35 cellular contexts compared by ENCODE assay signal in genomic region chr11:36227044-36227443, GRCh38.
"Had no signal": no experiment of that assay in that cellular context is flagged by ENCODE, and none has a peak within 500 bp of the region (broad histone marks: within the 10 kb centered on the region; RNA-seq: fewer than 3 reads in every experiment).

No MANE protein-coding gene starts in this region.

- H3K36me3 ChIP-seq: MG63 had no signal

- DNase-seq: Karpas-422, Kasumi-1, KBM-7, KG1, MG63, MM.1S, MV-4-11, NCI-H1048, NCI-H1092, NCI-H1092 treated with DMSO at 0.1 percent for 48 hours, NCI-H1105, NCI-H1105 treated with DMSO at 0.1 percent for 48 hours, NCI-H1417, NCI-H1417 treated with DMSO at 0.1 percent for 48 hours, NCI-H1436, NCI-H1436 treated with DMSO at 0.1 percent for 48 hours, NCI-H146, NCI-H1694, NCI-H1694 treated with DMSO at 0.1 percent for 48 hours, NCI-H187, NCI-H187 treated with DMSO at 0.1 percent for 48 hours, NCI-H1930, NCI-H2029, NCI-H2029 treated with DMSO at 0.1 percent for 48 hours, NCI-H2081, NCI-H2081 treated with DMSO at 0.1 percent for 48 hours, NCI-H2107, NCI-H2171, NCI-H2171 treated with DMSO at 0.1 percent for 48 hours, NCI-H2227 treated with DMSO at 0.1 percent for 48 hours, NCI-H226, NCI-H345, NCI-H446, NCI-H446 treated with DMSO at 0.1 percent for 48 hours had no signal

- H3K27me3 ChIP-seq: MG63 had no signal

- H3K4me2 ChIP-seq: KMS-11 had no signal

- H3K9me3 ChIP-seq: MG63 had no signal

- H3K27ac ChIP-seq: KMS-11 had no signal

- H3K9ac ChIP-seq: KMS-11 had no signal

- H3K4me3 ChIP-seq: MG63 had no signal
